ENCODE assay signal across 33 cellular contexts in the genomic region with DNA sequence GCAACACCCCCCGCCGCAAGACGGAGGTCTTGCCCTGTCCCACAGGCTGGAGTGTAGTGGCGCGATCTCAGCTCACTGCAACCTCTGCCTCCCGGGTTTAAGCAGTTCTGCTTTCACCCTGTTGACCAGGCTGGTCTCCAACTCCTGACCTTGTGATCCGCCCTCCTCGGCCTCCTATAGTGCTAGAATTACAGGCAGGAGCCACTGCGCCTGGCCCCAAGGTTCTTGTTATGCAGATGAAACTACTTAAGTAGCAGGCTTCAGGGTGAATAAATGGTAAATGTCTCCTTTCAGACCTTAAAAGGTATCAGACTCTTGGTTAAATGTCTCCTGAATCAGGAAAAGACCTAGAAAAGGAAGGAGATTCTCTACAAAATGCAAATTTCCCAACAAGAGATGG.
"Had no signal": no experiment of that assay in that cellular context is flagged by ENCODE, and none has a peak within 500 bp of the region (broad histone marks: within the 10 kb centered on the region; RNA-seq: fewer than 3 reads in every experiment).

No MANE protein-coding gene starts in this region.

- H3K4me3 Mint-ChIP-seq: activated CD4-positive, alpha-beta memory T cell treated with anti-CD3 and anti-CD28 coated beads, Interleukin-2, amount 10 ng/mL, durations not matched to agents 7 days and 5 days; activated CD4-positive, alpha-beta T cell treated with anti-CD3 and anti-CD28 coated beads, Interleukin-2, amount 10 ng/mL, durations not matched to agents 7 days and 5 days; activated T-cell treated with anti-CD3 and anti-CD28 coated beads, Interleukin-2, amount 50 U/mL, for 24 hours; activated T-helper 17 cell treated with anti-CD3 and anti-CD28 coated beads, Interleukin-2, amount 50 U/mL, for 72 hours; mesothelial cell of epicardium; naive B cell; nephron progenitor cell; T-helper 1 cell treated with Interleukin-12 subunit alpha and Interleukin-12 subunit beta and Interleukin-4 antibody, amounts not matched to agents 30 μg/mL and 1 μg/mL, for 36 hours; type B pancreatic cell had no signal

- H3K9me3 ChIP-seq: gastrocnemius medialis, neutrophil had no signal

- H3K36me3 ChIP-seq: brain microvascular endothelial cell, neutrophil had no signal

- H3K4me3 ChIP-seq: coronary artery, dorsolateral prefrontal cortex, gastrocnemius medialis, skin epidermis had no signal

- H3K27me3 Mint-ChIP-seq: activated CD4-positive, alpha-beta memory T cell treated with anti-CD3 and anti-CD28 coated beads, Interleukin-2, amount 10 ng/mL, durations not matched to agents 7 days and 5 days; activated CD4-positive, alpha-beta T cell treated with anti-CD3 and anti-CD28 coated beads, Interleukin-2, amount 10 ng/mL, durations not matched to agents 7 days and 5 days; activated T-cell treated with anti-CD3 and anti-CD28 coated beads, Interleukin-2, amount 50 U/mL, for 24 hours; activated T-helper 17 cell treated with anti-CD3 and anti-CD28 coated beads, Interleukin-2, amount 50 U/mL, for 72 hours; naive B cell; type B pancreatic cell had no signal

- H3K4me1 Mint-ChIP-seq: activated T-helper 17 cell treated with anti-CD3 and anti-CD28 coated beads, Interleukin-2, amount 50 U/mL, for 72 hours had no signal

- H3K9me3 Mint-ChIP-seq: activated CD4-positive, alpha-beta memory T cell treated with anti-CD3 and anti-CD28 coated beads, Interleukin-2, amount 10 ng/mL, durations not matched to agents 7 days and 5 days; activated CD4-positive, alpha-beta T cell treated with anti-CD3 and anti-CD28 coated beads, Interleukin-2, amount 10 ng/mL, durations not matched to agents 7 days and 5 days; activated T-cell treated with anti-CD3 and anti-CD28 coated beads, Interleukin-2, amount 50 U/mL, for 24 hours; activated T-helper 17 cell treated with anti-CD3 and anti-CD28 coated beads, Interleukin-2, amount 50 U/mL, for 72 hours; T-helper 1 cell treated with Interleukin-12 subunit alpha and Interleukin-12 subunit beta and Interleukin-4 antibody, amounts not matched to agents 30 μg/mL and 1 μg/mL, for 36 hours; type B pancreatic cell had no signal

- H3K27me3 ChIP-seq: brain microvascular endothelial cell, dorsolateral prefrontal cortex, gastrocnemius medialis, neutrophil had no signal

- H3K27ac ChIP-seq: brain microvascular endothelial cell, coronary artery, gastrocnemius medialis, neutrophil, skin epidermis, VCaP had no signal

- ATAC-seq: activated T-helper 17 cell treated with anti-CD3 and anti-CD28 coated beads, Interleukin-2, amount 50 U/mL, for 72 hours; gastrocnemius medialis; left cardiac atrium; sciatic nerve; stimulated activated naive CD8-positive, alpha-beta T cell treated with anti-CD3 and anti-CD28 coated beads, Interleukin-15, Interleukin-2, amounts not matched to agents 100 U/mL and 50 U/mL, for 24 hours had no signal

- H3K27ac Mint-ChIP-seq: activated CD4-positive, alpha-beta memory T cell treated with anti-CD3 and anti-CD28 coated beads, Interleukin-2, amount 10 ng/mL, durations not matched to agents 7 days and 5 days; activated CD4-positive, alpha-beta T cell treated with anti-CD3 and anti-CD28 coated beads, Interleukin-2, amount 10 ng/mL, durations not matched to agents 7 days and 5 days; activated T-cell treated with anti-CD3 and anti-CD28 coated beads, Interleukin-2, amount 50 U/mL, for 24 hours; activated T-helper 17 cell treated with anti-CD3 and anti-CD28 coated beads, Interleukin-2, amount 50 U/mL, for 72 hours; mesothelial cell of epicardium; nephron progenitor cell; T-helper 1 cell treated with Interleukin-12 subunit alpha and Interleukin-12 subunit beta and Interleukin-4 antibody, amounts not matched to agents 30 μg/mL and 1 μg/mL, for 36 hours; type B pancreatic cell had no signal

- DNase-seq: activated CD4-positive, alpha-beta memory T cell treated with anti-CD3 and anti-CD28 coated beads, Interleukin-2, amount 10 ng/mL, durations not matched to agents 7 days and 5 days; activated CD4-positive, alpha-beta T cell treated with anti-CD3 and anti-CD28 coated beads for 1 hour; activated CD4-positive, alpha-beta T cell treated with anti-CD3 and anti-CD28 coated beads, Interleukin-2, amount 10 ng/mL, durations not matched to agents 7 days and 5 days; activated CD8-positive, alpha-beta memory T cell treated with anti-CD3 and anti-CD28 coated beads, Interleukin-2, amount 50 U/mL, for 48 hours; activated gamma-delta T cell treated with Interleukin-2 at 50 U/mL for 16 hours; activated naive CD4-positive, alpha-beta T cell treated with anti-CD3 and anti-CD28 coated beads, Interleukin-2, amount 50 U/mL, for 16 hours; activated T-cell treated with anti-CD3 and anti-CD28 coated beads, Interleukin-2, amount 50 U/mL, for 24 hours; amniotic stem cell; brain microvascular endothelial cell; dorsolateral prefrontal cortex; effector memory CD4-positive, alpha-beta T cell; erythroblast; gastrocnemius medialis; glutamatergic neuron; islet precursor cell; left cardiac atrium; mammary epithelial cell; naive B cell; nephron progenitor cell; retina; stimulated activated CD4-positive, alpha-beta T cell treated with anti-CD3 and anti-CD28 coated beads, Interleukin-12 subunit alpha, Interleukin-12 subunit beta, amount 100 ng/mL, for 4 hours; stimulated activated CD4-positive, alpha-beta T cell treated with anti-CD3 and anti-CD28 coated beads, Interleukin-4, amount 100 ng/mL, for 1 hour; stimulated activated naive CD8-positive, alpha-beta T cell treated with anti-CD3 and anti-CD28 coated beads, Interleukin-15, Interleukin-2, amounts not matched to agents 100 U/mL and 50 U/mL, for 24 hours; T-helper 9 cell had no signal
